Comparison of ENCODE assay signal across 8 cellular contexts in the genomic region with DNA sequence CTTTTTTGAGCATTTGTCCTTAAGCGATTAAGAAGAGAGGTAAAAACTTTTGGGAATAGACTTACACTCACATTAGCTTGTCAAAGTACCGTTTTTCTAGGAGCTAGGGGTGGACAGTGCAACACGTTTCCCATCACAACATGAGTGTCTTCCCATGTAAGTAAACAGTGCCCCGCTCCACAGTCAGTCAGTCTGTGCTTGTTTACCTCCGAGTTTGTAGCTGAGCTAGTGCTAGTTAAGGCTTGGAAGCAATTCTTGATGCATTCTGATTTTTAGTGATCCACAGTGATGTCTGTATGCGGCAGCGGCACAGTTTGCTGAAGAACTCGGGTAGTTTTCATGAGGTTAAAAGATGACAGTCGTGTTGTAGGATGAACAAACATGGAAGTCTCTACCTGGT. TPM values are rescaled to one million over a fixed set of nuclear protein-coding genes. Genes with fewer than 3 reads are reported as not detected.
DNase-seq lines count a peak whose midpoint lies in the region; ATAC-seq and TF ChIP-seq lines count a peak whose summit lies in the region.

No MANE protein-coding gene starts in this region.

- H3K4me1 ChIP-seq in DND-41 (ENCODE audit: insufficient read depth, low read length): peaks cover 28% of the 10 kb centered on the region
- peaks cover 38% of the 10 kb centered on the region for H3K4me1 ChIP-seq in Loucy (ENCODE audit: insufficient read depth, low read length, poor library complexity, severe bottlenecking)
- peaks cover 7 to 14% of the 10 kb centered on the region in 2 donors for H3K4me1 ChIP-seq in lung (ENCODE audit: control insufficient read depth in 2 of 2, insufficient read depth in 2 of 2, low read length in 2 of 2)

- 13 to 21% methylated on average over 9 of the region's 9 CpGs for WGBS in lung, 2 donors

- DNase-seq in DND-41 (peak; percentile 15), brain microvascular endothelial cell (peak; percentile 6), lung (ENCODE audit: low spot score) (no peak), type B pancreatic cell (ENCODE audit: extremely low spot score, unreplicated experiment) (no peak), 8988T (no peak), NCI-H2029 (lab: John Stamatoyannopoulos, UW) (no peak)

- H3K4me1 Mint-ChIP-seq in type B pancreatic cell (ENCODE audit: unreplicated experiment): peaks cover 22% of the 10 kb centered on the region

- no peaks in the 10 kb centered on the region for H3K9me2 ChIP-seq in Loucy (replicated peaks; ENCODE audit: low read depth, low read length)

- H3K9me3 ChIP-seq in DND-41 (ENCODE audit: insufficient read depth, low read length, severe bottlenecking): no peaks in the 10 kb centered on the region
- H3K9me3 ChIP-seq in Loucy (ENCODE audit: insufficient read depth, low read depth, low read length): no peaks in the 10 kb centered on the region
- H3K9me3 ChIP-seq in lung (ENCODE audit: control insufficient read depth in 2 of 2, insufficient read depth in 1 of 2, low read length in 1 of 2): no peaks in the 10 kb centered on the region

- no peaks in the 10 kb centered on the region for H3K27me3 Mint-ChIP-seq in type B pancreatic cell

- ATAC-seq in DND-41 (ENCODE audit: insufficient read depth, low read depth) (no peak), lung (ENCODE audit: insufficient read depth, low FRiP score) (no peak), GM18861 (IDR thresholded peaks at IDR 0.05; ENCODE audit: unreplicated experiment) (no peak)

- peak overlapping the region; percentile 89 to 97 for H3K4me3 ChIP-seq in DND-41 (ENCODE audit: low read depth in 1 of 2, low read length in 2 of 2)
- peak overlapping the region; percentile 92 for H3K4me3 ChIP-seq in Loucy (ENCODE audit: low read length, poor library complexity, severe bottlenecking)
- H3K4me3 ChIP-seq in brain microvascular endothelial cell (ENCODE audit: low read depth, low read length): peak overlapping the region; percentile 94
- H3K4me3 ChIP-seq in lung: peak overlapping the region; percentile 88

- H3K27me3 ChIP-seq in DND-41 (ENCODE audit: insufficient read depth, low read length, poor library complexity) (no peaks in the 10 kb centered on the region), Loucy (ENCODE audit: insufficient read depth, low read length, poor library complexity, severe bottlenecking) (no peaks in the 10 kb centered on the region), brain microvascular endothelial cell (replicated peaks) (no peaks in the 10 kb centered on the region), lung (ENCODE audit: control insufficient read depth, insufficient read depth) (no peaks in the 10 kb centered on the region)

- H4K20me1 ChIP-seq in DND-41 (ENCODE audit: insufficient read depth, low read length) (peaks cover under 1% of the 10 kb centered on the region; the same call in 1 of the 2 replicates), Loucy (ENCODE audit: insufficient read depth, low read length, poor library complexity, severe bottlenecking) (peaks cover 12% of the 10 kb centered on the region)

- no peaks in the 10 kb centered on the region for H3K9me3 Mint-ChIP-seq in type B pancreatic cell

- H3K4me3 Mint-ChIP-seq in type B pancreatic cell: peak overlapping the region; percentile 99

- H3K9ac ChIP-seq in DND-41 (ENCODE audit: low read depth, low read length) (peak overlapping the region; percentile 88), Loucy (ENCODE audit: low read depth, low read length, poor library complexity, severe bottlenecking) (peak overlapping the region; percentile 83)

- H3F3A ChIP-seq in Loucy (ENCODE audit: low read depth): no peaks in the 10 kb centered on the region

- H3K27ac ChIP-seq in DND-41 (ENCODE audit: low read length): peak overlapping the region; percentile 96
- H3K27ac ChIP-seq in brain microvascular endothelial cell: peak overlapping the region; percentile 92
- H3K27ac ChIP-seq in lung (ENCODE audit: low read depth in 1 of 2, low read length in 1 of 2): peak overlapping the region; percentile 98 to 99

- H3K79me2 ChIP-seq in DND-41 (ENCODE audit: insufficient read depth, low read length) (peaks cover 57% of the 10 kb centered on the region), Loucy (ENCODE audit: insufficient read depth, low read length) (peaks cover 54% of the 10 kb centered on the region)

- H3K36me3 Mint-ChIP-seq in type B pancreatic cell: no peaks in the 10 kb centered on the region

- H3K36me3 ChIP-seq in DND-41 (ENCODE audit: insufficient read depth, low read length) (no peaks in the 10 kb centered on the region), Loucy (ENCODE audit: insufficient read depth, low read length) (no peaks in the 10 kb centered on the region), brain microvascular endothelial cell (replicated peaks) (no peaks in the 10 kb centered on the region), lung (ENCODE audit: control insufficient read depth in 2 of 2, insufficient read depth in 2 of 2, low read length in 2 of 2) (peaks cover 0 to 3% of the 10 kb centered on the region in 2 donors)

- H3K4me2 ChIP-seq in DND-41 (ENCODE audit: insufficient read depth, low read length): peak overlapping the region; percentile 93
- peak overlapping the region; percentile 88 for H3K4me2 ChIP-seq in Loucy (ENCODE audit: low read depth, low read length, poor library complexity, severe bottlenecking)

- in situ Hi-C loops in brain microvascular endothelial cell (cut with HindIII; ENCODE audit: low pct_ligation_motif_present, low sequenced_read_pairs): no loop called here

- TF ChIP-seq CTCF in DND-41 (IDR thresholded peaks at IDR 0.05; ENCODE audit: borderline replicate concordance, extremely low read depth, low read length, poor library complexity, severe bottlenecking) (no peak), Loucy (conservative IDR thresholded peaks at IDR 0.05; ENCODE audit: low read length) (no peak), brain microvascular endothelial cell (IDR thresholded peaks at IDR 0.05; ENCODE audit: low read depth, low read length, missing control alignments) (no peak), lung (IDR thresholded peaks at IDR 0.05; ENCODE audit: control extremely low read depth, extremely low read depth) (no peak), type B pancreatic cell (conservative IDR thresholded peaks at IDR 0.05) (no peak)

- H2AFZ ChIP-seq in DND-41 (ENCODE audit: low read depth, low read length) (peak overlapping the region; percentile 98), Loucy (ENCODE audit: low read length) (peak overlapping the region; percentile 98)

- peak overlapping the region; percentile 92 for H3K27ac Mint-ChIP-seq in type B pancreatic cell

RNA-seq across cellular contexts. Expression of gene ZDHHC17, which starts 0.9 kb away (rescaled TPM):
- total RNA-seq in lung (100 to 1,000 TPM in 1 of 2 donors, 10 to 100 TPM in 1; 31.7 to 139 TPM), type B pancreatic cell (ENCODE audit: low replicate concordance) (20.1 and 42.5 TPM in 2 replicates)
- polyA plus RNA-seq in lung: 10 to 100 TPM; 12.0 TPM

Comparison
In these comparisons a context has a peak if more than half of its experiments do, and no peak if none do; other contexts are left out.
1. DNase-seq: peak in DND-41 (single experiment) and brain microvascular endothelial cell (single experiment); none in lung (single experiment), type B pancreatic cell (single experiment), 8988T (single experiment) and NCI-H2029 (single experiment).
2. Peak in every context shown above with its lines, with median percentiles within 50 percentile points of each other: H3K27ac ChIP-seq and H3K4me3 ChIP-seq.